In genomic region chr9:135887021-135887507, GRCh38 we compare ENCODE assay signal across 9 cellular contexts. TPM values are rescaled to one million over a fixed set of nuclear protein-coding genes. Genes with fewer than 3 reads are reported as not detected.
DNase-seq lines count a peak whose midpoint lies in the region; ATAC-seq and TF ChIP-seq lines count a peak whose summit lies in the region.
"Had no signal": no experiment of that assay in that cellular context is flagged by ENCODE, and none has a peak within 500 bp of the region (broad histone marks: within the 10 kb centered on the region; RNA-seq: fewer than 3 reads in every experiment).

No MANE protein-coding gene starts in this region.

- peaks cover 94% of the 10 kb centered on the region for H3K4me1 ChIP-seq in BLaER1
- peaks cover 0 to 52% (median 11%) of the 10 kb centered on the region in 4 donors for H3K4me1 ChIP-seq in transverse colon
- peaks cover 7 to 20% of the 10 kb centered on the region in 2 donors for H3K4me1 ChIP-seq in uterus

- H3K4me1 Mint-ChIP-seq in activated T-helper 17 cell treated with anti-CD3 and anti-CD28 coated beads, Interleukin-2, amount 50 U/mL, for 72 hours: peaks cover 67% of the 10 kb centered on the region

- TF ChIP-seq POLR2A in transverse colon (IDR thresholded peaks at IDR 0.05) (no peak), uterus (IDR thresholded peaks at IDR 0.05) (no peak)

- ATAC-seq in HG03108 (IDR thresholded peaks at IDR 0.05; ENCODE audit: unreplicated experiment) (peak; percentile 3), HG02759 (IDR thresholded peaks at IDR 0.05; ENCODE audit: unreplicated experiment) (no peak)
- ATAC-seq in activated T-helper 17 cell treated with anti-CD3 and anti-CD28 coated beads, Interleukin-2, amount 50 U/mL, for 72 hours (replicated peaks): peak; percentile 5

- no peaks in the 10 kb centered on the region for H3K27me3 ChIP-seq in BLaER1
- H3K27me3 ChIP-seq in transverse colon: no peaks in the 10 kb centered on the region
- no peaks in the 10 kb centered on the region for H3K27me3 ChIP-seq in uterus

- H3K9me3 ChIP-seq in BLaER1: no peaks in the 10 kb centered on the region
- H3K9me3 ChIP-seq in transverse colon: no peaks in the 10 kb centered on the region
- no peaks in the 10 kb centered on the region for H3K9me3 ChIP-seq in uterus

- in situ Hi-C loops in transverse colon (cut with MboI; ENCODE audit: low pct_ligation_motif_present in 1 of 4, low pct_unique_long_range_greater_than_20kb in 1 of 4, low sequenced_read_pairs in 3 of 4): no loop called here

- H3K36me3 ChIP-seq in BLaER1: peaks cover 11% of the 10 kb centered on the region
- no peaks in the 10 kb centered on the region for H3K36me3 ChIP-seq in transverse colon
- H3K36me3 ChIP-seq in uterus: no peaks in the 10 kb centered on the region

- intact Hi-C loops in transverse colon (cut with DNase I; ENCODE audit: low total_unique reads): no loop called here
- intact Hi-C loops in uterus (cut with DNase I; ENCODE audit: low total_unique reads): no loop called here

- H3K4me3 ChIP-seq in BLaER1 (peak overlapping the region; percentile 59), transverse colon (no peak overlapping the region), uterus (no peak overlapping the region)

- peaks cover 14% of the 10 kb centered on the region for H3K36me3 Mint-ChIP-seq in activated T-helper 17 cell treated with anti-CD3 and anti-CD28 coated beads, Interleukin-2, amount 50 U/mL, for 72 hours (ENCODE audit: low read depth)

- peak overlapping the region; percentile 82 for H3K9ac ChIP-seq in BLaER1
- H3K9ac ChIP-seq: KMS-11 had no signal

- peak overlapping the region; percentile 99 for H3K4me2 ChIP-seq in BLaER1
- H3K4me2 ChIP-seq: KMS-11 had no signal

- TF ChIP-seq EP300 in transverse colon (IDR thresholded peaks at IDR 0.05; ENCODE audit: low read depth): no peak

- peak overlapping the region; percentile 90 for H3K27ac Mint-ChIP-seq in activated T-helper 17 cell treated with anti-CD3 and anti-CD28 coated beads, Interleukin-2, amount 50 U/mL, for 72 hours

- peaks cover 100% of the 10 kb centered on the region for H4K20me1 ChIP-seq in BLaER1

- TF ChIP-seq CTCF in transverse colon (IDR thresholded peaks at IDR 0.05): no peak
- TF ChIP-seq CTCF in uterus (IDR thresholded peaks at IDR 0.05): no peak

- peak overlapping the region; percentile 69 for H3K4me3 Mint-ChIP-seq in activated T-helper 17 cell treated with anti-CD3 and anti-CD28 coated beads, Interleukin-2, amount 50 U/mL, for 72 hours

- H3K27ac ChIP-seq in BLaER1 (peak overlapping the region; percentile 89), transverse colon (no peak overlapping the region), uterus (no peak overlapping the region)
- H3K27ac ChIP-seq: KMS-11 had no signal

- DNase-seq in mesenteric fat pad (ENCODE audit: low spot score): peak; percentile 82
- no peak for DNase-seq in transverse colon
- no peak for DNase-seq in uterus
- DNase-seq in SK-N-DZ (ENCODE audit: low spot score): no peak

- no peaks in the 10 kb centered on the region for H3K9me3 Mint-ChIP-seq in activated T-helper 17 cell treated with anti-CD3 and anti-CD28 coated beads, Interleukin-2, amount 50 U/mL, for 72 hours

- H3K27me3 Mint-ChIP-seq in activated T-helper 17 cell treated with anti-CD3 and anti-CD28 coated beads, Interleukin-2, amount 50 U/mL, for 72 hours: no peaks in the 10 kb centered on the region

- 68 to 71% methylated on average over 11 to 18 of the region's 18 CpGs for WGBS in transverse colon (ENCODE audit: low coverage in 1 of 2), 2 donors

RNA-seq across cellular contexts. Expression of gene CAMSAP1, which starts 20.3 kb away (rescaled TPM):
- 10 to 100 TPM; 37.8 to 46.2 TPM for total RNA-seq in activated T-helper 17 cell treated with anti-CD3 and anti-CD28 coated beads, Interleukin-2, amount 50 U/mL, for 72 hours
- total RNA-seq in mesenteric fat pad (35.3 TPM), transverse colon (10 to 100 TPM; 17.3 to 88.0 (median 23.8) TPM), uterus (10 to 100 TPM; 15.6 to 61.2 (median 43.2) TPM)
- 26.4 and 34.3 TPM in 2 replicates for polyA plus RNA-seq in SK-N-DZ (2014; cell fraction: cytosol; rRNA removed)
- polyA plus RNA-seq in SK-N-DZ (2014; cell fraction: nucleus; rRNA removed): 24.0 and 32.9 TPM in 2 replicates
